In genomic region chr2:221465776-221466175, GRCh38 we compare ENCODE assay signal across 12 cellular contexts.
A peak's percentile ranks its signal among the peaks of the same experiment; 100 is the strongest.
DNase-seq lines count a peak whose midpoint lies in the region; ATAC-seq, FAIRE-seq and TF ChIP-seq lines count a peak whose summit lies in the region.
"Had no signal": no experiment of that assay in that cellular context is flagged by ENCODE, and none has a peak within 500 bp of the region (broad histone marks: within the 10 kb centered on the region; RNA-seq: fewer than 3 reads in every experiment).

No MANE protein-coding gene starts in this region.

- RAD21 ChIA-PET in GM12878 (lab: Charles Lee; ENCODE audit: unreplicated experiment), result no interaction called here

- intact Hi-C loops in GM12878 (cut with micrococcal nuclease; ENCODE audit: unreplicated experiment) (no loop called here), breast epithelium (cut with DNase I; ENCODE audit: low total_unique reads) (no loop called here)

- FAIRE-seq in GM12878 (lab: Jason Lieb, UNC), result no peak
- FAIRE-seq: G401.6 had no signal

- POLR2A ChIA-PET in GM12878 (lab: Charles Lee), result no interaction called here

- peak; percentile 59 for ATAC-seq in GM21360 (IDR thresholded peaks at IDR 0.05; ENCODE audit: unreplicated experiment)
- peak; percentile 87 for ATAC-seq in HG03457 (IDR thresholded peaks at IDR 0.05; ENCODE audit: unreplicated experiment)
- peak; percentile 73 for ATAC-seq in GM12878

- H3K79me2 ChIP-seq in GM12878 (ENCODE audit: control insufficient read depth, insufficient read depth, low read length) (no peaks in the 10 kb centered on the region), Karpas-422 (ENCODE audit: low read length) (no peaks in the 10 kb centered on the region)

- H3K9me3 ChIP-seq in GM12878 (replicated peaks; ENCODE audit: control insufficient read depth, insufficient read depth, low read length) (no peaks in the 10 kb centered on the region), Karpas-422 (ENCODE audit: low read length) (no peaks in the 10 kb centered on the region), breast epithelium (no peaks in the 10 kb centered on the region)
- H3K9me3 ChIP-seq: spleen, thyroid gland had no signal

- no peak overlapping the region for H3K27ac ChIP-seq in GM12878 (ENCODE audit: control insufficient read depth, insufficient read depth)
- no peak overlapping the region for H3K27ac ChIP-seq in Karpas-422 (ENCODE audit: low read length)
- no peak overlapping the region for H3K27ac ChIP-seq in breast epithelium
- H3K27ac ChIP-seq: HL-60, spleen, thyroid gland had no signal

- H3K4me1 ChIP-seq in GM12878 (ENCODE audit: control insufficient read depth, insufficient read depth, low read length) (peaks cover 5% of the 10 kb centered on the region; the same call in 1 of the 2 replicates), Karpas-422 (ENCODE audit: low read length) (no peaks in the 10 kb centered on the region), breast epithelium (no peaks in the 10 kb centered on the region)

- in situ Hi-C loops in GM12878 (cut with MboI), result no loop called here

- H2AFZ ChIP-seq in GM12878 (ENCODE audit: control insufficient read depth, low read depth, low read length) (no peak overlapping the region), Karpas-422 (ENCODE audit: low read length) (no peak overlapping the region)

- CTCF ChIA-PET in GM12878 (lab: Yijun Ruan, JAX), result no interaction called here

- TF ChIP-seq CTCF in GM06990 (IDR thresholded peaks at IDR 0.05; ENCODE audit: insufficient read depth, low read length, poor library complexity, severe bottlenecking), result no peak
- TF ChIP-seq CTCF in GM12878 (IDR thresholded peaks at IDR 0.05 in 2 of 3, conservative IDR thresholded peaks at IDR 0.05 in 1 of 3; ENCODE audit: control insufficient read depth in 2 of 3, extremely low read depth in 1 of 3, insufficient read depth in 1 of 3, low read depth in 3 of 3, low read length in 3 of 3), result no peak
- TF ChIP-seq CTCF in breast epithelium (IDR thresholded peaks at IDR 0.05), result no peak

- H3K4me3 ChIP-seq in GM06990 (replicated peaks; ENCODE audit: low read depth, low read length) (no peak overlapping the region), GM12878 (no peak overlapping the region), Karpas-422 (ENCODE audit: low read length) (no peak overlapping the region), breast epithelium (no peak overlapping the region)
- H3K4me3 ChIP-seq: thyroid gland had no signal

- H3K36me3 ChIP-seq in GM06990 (ENCODE audit: control insufficient read depth, insufficient read depth, low read length) (no peaks in the 10 kb centered on the region), GM12878 (ENCODE audit: control insufficient read depth in 2 of 2, insufficient read depth in 2 of 2, low read length in 1 of 2) (no peaks in the 10 kb centered on the region), Karpas-422 (ENCODE audit: insufficient read depth, low read length) (no peaks in the 10 kb centered on the region), breast epithelium (no peaks in the 10 kb centered on the region)
- H3K36me3 ChIP-seq: spleen, thyroid gland had no signal

- TF ChIP-seq POLR2A in GM12878 (IDR thresholded peaks at IDR 0.05; ENCODE audit: low read depth, low read length) (no peak), breast epithelium (IDR thresholded peaks at IDR 0.05) (no peak)

- 0 out of 2 replicates have a peak overlapping the region, but pooled peaks have one; percentile 5 for H3K4me2 ChIP-seq in GM12878 (ENCODE audit: control insufficient read depth, insufficient read depth)
- H3K4me2 ChIP-seq in Karpas-422 (ENCODE audit: low read depth, low read length, poor library complexity, severe bottlenecking), result no peak overlapping the region

- H3K9ac ChIP-seq in GM12878 (ENCODE audit: control insufficient read depth, insufficient read depth, low read length) (no peak overlapping the region), Karpas-422 (ENCODE audit: low read length) (no peak overlapping the region)

- BruUV-seq in GM12878 (replicated peaks; lab: Mats Ljungman, UMichigan), result no TSS peak

- no peaks in the 10 kb centered on the region for H3K9me2 ChIP-seq in Karpas-422 (replicated peaks; ENCODE audit: insufficient read depth, low read length)

- peak; percentile 1 for DNase-seq in GM06990 (ENCODE audit: extremely low read depth, insufficient read length)
- DNase-seq in GM12878 (ENCODE audit: low read depth, low spot score), result peak; percentile 15
- DNase-seq in Karpas-422, result no peak
- DNase-seq in mesenteric fat pad (ENCODE audit: low spot score), result no peak
- DNase-seq in SIG-M5 (lab: John Stamatoyannopoulos, UW), result no peak
- no peak for DNase-seq in breast epithelium (ENCODE audit: low spot score in 2 of 2)
- DNase-seq: spleen had no signal

- no peak for TF ChIP-seq RAD21 in GM12878 (IDR thresholded peaks at IDR 0.05; ENCODE audit: insufficient read depth, low read depth, low read length)

- SMC1A ChIA-PET in GM12878 (lab: Charles Lee; ENCODE audit: uncharacterized antibody, unreplicated experiment), result no interaction called here

- no peaks in the 10 kb centered on the region for H4K20me1 ChIP-seq in GM12878 (ENCODE audit: control insufficient read depth, insufficient read depth)
- H4K20me1 ChIP-seq in Karpas-422 (ENCODE audit: insufficient read depth, low read depth, low read length), result no peaks in the 10 kb centered on the region

- TF ChIP-seq EP300 in GM12878 (IDR thresholded peaks at IDR 0.05; ENCODE audit: borderline replicate concordance in 1 of 2, control insufficient read depth in 1 of 2, low read depth in 2 of 2, low read length in 2 of 2), result no peak

- H3K27me3 ChIP-seq in GM06990 (replicated peaks; ENCODE audit: control insufficient read depth, insufficient read depth, low read length), result no peaks in the 10 kb centered on the region; the same call in 1 of the 2 replicates
- H3K27me3 ChIP-seq in GM12878 (replicated peaks in 1 of 2; ENCODE audit: control insufficient read depth in 2 of 2, insufficient read depth in 2 of 2, low read length in 1 of 2), result no peaks in the 10 kb centered on the region; a peak in 1 of 4 replicates
- H3K27me3 ChIP-seq in Karpas-422 (ENCODE audit: low read length), result no peaks in the 10 kb centered on the region
- no peaks in the 10 kb centered on the region for H3K27me3 ChIP-seq in breast epithelium
- H3K27me3 ChIP-seq: thyroid gland had no signal

- 24% methylated on average over 11 of the region's 11 CpGs for WGBS in GM12878 (ENCODE audit: insufficient coverage, insufficient replicate concordance, low lambda C conversion rate, missing lambda C conversion rate)

TF ChIP-seq in GM12878, 131 proteins besides CTCF, POLR2A, EP300 and RAD21:
- no peak for TF ChIP-seq CEBPZ (IDR thresholded peaks at IDR 0.05; ENCODE audit: low read depth, low read length)
- no peak for TF ChIP-seq CBX3 (IDR thresholded peaks at IDR 0.05; ENCODE audit: borderline replicate concordance, low read depth)
- TF ChIP-seq IKZF1 (conservative IDR thresholded peaks at IDR 0.05), result peak; percentile 48
- TF ChIP-seq BCL11A (IDR thresholded peaks at IDR 0.05; ENCODE audit: low read depth, low read length), result no peak
- 0 out of 3 replicates have a peak, but pooled peaks have one; percentile 34 for TF ChIP-seq POU2F2 (IDR thresholded peaks at IDR 0.05; ENCODE audit: borderline replicate concordance, low read depth, low read length)
- TF ChIP-seq BACH1 (IDR thresholded peaks at IDR 0.05; ENCODE audit: borderline replicate concordance), result no peak
- no peak for TF ChIP-seq CHD1 (IDR thresholded peaks at IDR 0.05; ENCODE audit: low read depth, low read length)
- no peak for TF ChIP-seq NFYA (IDR thresholded peaks at IDR 0.05; ENCODE audit: borderline replicate concordance, low read depth, low read length)
- peak; percentile 53 for TF ChIP-seq RUNX3 (IDR thresholded peaks at IDR 0.05; ENCODE audit: low read length)
- 0 out of 2 replicates have a peak, but pooled peaks have one; percentile 32 for TF ChIP-seq PAX5 (IDR thresholded peaks at IDR 0.05; ENCODE audit: borderline replicate concordance, low read depth, low read length)
- peak; percentile 23 to 35; a peak in 3 of 4 replicates for TF ChIP-seq IKZF2 (IDR thresholded peaks at IDR 0.05)

Comparison
In these comparisons a context has a peak if more than half of its experiments do, and no peak if none do; other contexts are left out.
1. DNase-seq: peak in GM06990 (single experiment) and GM12878 (single experiment); none in Karpas-422 (single experiment), mesenteric fat pad (single experiment), SIG-M5 (single experiment) and breast epithelium (0 of 2).
2. Peak in every context shown above with its lines, with median percentiles within 50 percentile points of each other: ATAC-seq.